ENCODE assay signal across 16 cellular contexts in the genomic region with DNA sequence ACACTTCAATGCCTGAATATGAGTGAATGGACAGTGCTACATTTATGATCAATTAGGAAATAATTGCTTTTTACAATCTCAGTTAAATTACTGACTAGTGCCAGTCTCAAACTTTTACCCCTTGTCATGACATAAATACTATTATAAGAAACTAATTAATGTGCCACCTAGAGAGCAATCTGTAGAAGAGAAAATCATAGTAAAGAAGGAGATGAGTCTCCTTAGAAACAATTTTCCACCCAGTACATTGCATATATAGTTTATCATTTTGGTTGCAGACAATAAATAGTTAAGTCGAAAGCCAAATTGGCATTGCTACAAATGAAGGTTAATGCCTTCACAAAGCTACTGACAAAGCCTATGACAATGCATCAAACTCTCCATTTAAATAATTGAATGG.
A peak's percentile ranks its signal among the peaks of the same experiment; 100 is the strongest.
DNase-seq lines count a peak whose midpoint lies in the region; ATAC-seq and TF ChIP-seq lines count a peak whose summit lies in the region.
"Had no signal": no experiment of that assay in that cellular context is flagged by ENCODE, and none has a peak within 500 bp of the region (broad histone marks: within the 10 kb centered on the region; RNA-seq: fewer than 3 reads in every experiment).

No MANE protein-coding gene starts in this region.

- no peak for TF ChIP-seq RAD21 in SK-N-SH (IDR thresholded peaks at IDR 0.05; ENCODE audit: low read length)

- no peak overlapping the region for H3K27ac ChIP-seq in SK-N-SH (ENCODE audit: low read depth in 2 of 2, low read length in 1 of 2)
- H3K27ac ChIP-seq: KMS-11 had no signal

- 19% methylated on average over 1 of the region's 1 CpG for WGBS in SK-N-SH (ENCODE audit: low lambda C conversion rate)

- H3K36me3 ChIP-seq in SK-N-SH (replicated peaks in 1 of 2; ENCODE audit: control insufficient read depth in 1 of 2, insufficient read depth in 2 of 2, low read length in 1 of 2) = no peaks in the 10 kb centered on the region

- in situ Hi-C loops in SK-MEL-5 (cut with HindIII; ENCODE audit: low pct_unique_long_range_greater_than_20kb, low sequenced_read_pairs) = no loop called here

- no peaks in the 10 kb centered on the region for H3K36me3 Mint-ChIP-seq in activated CD4-positive, alpha-beta memory T cell treated with anti-CD3 and anti-CD28 coated beads for 36 hours

- H2AFZ ChIP-seq in SK-N-SH (ENCODE audit: low read depth) = no peak overlapping the region

- H3K9me3 ChIP-seq in SK-N-SH = no peaks in the 10 kb centered on the region

- H4K20me1 ChIP-seq in SK-N-SH (ENCODE audit: insufficient read depth) = no peaks in the 10 kb centered on the region

- DNase-seq in SK-N-SH (no peak), SK-MEL-5 (ENCODE audit: low read depth, low spot score) (peak; percentile 54), fibroblast of pulmonary artery (ENCODE audit: low read depth) (no peak), NCI-H1694 treated with DMSO at 0.1 percent for 48 hours (lab: John Stamatoyannopoulos, UW) (no peak), NCI-H2029 treated with DMSO at 0.1 percent for 48 hours (lab: John Stamatoyannopoulos, UW) (no peak)
- no peak for DNase-seq in activated CD4-positive, alpha-beta memory T cell treated with anti-CD3 and anti-CD28 coated beads for 36 hours
- no peak for DNase-seq in stimulated activated CD8-positive, alpha-beta memory T cell treated with anti-CD3 and anti-CD28 coated beads, Interleukin-4, amount 100 ng/mL, for 48 hours
- DNase-seq: AML-193; CD4-positive, alpha-beta T cell; GF-D8; NCI-H2029; NCI-H510A treated with DMSO at 0.1 percent for 48 hours; RPMI8226 had no signal

- CTCF ChIA-PET in SK-N-SH (lab: Yijun Ruan, JAX) = interaction anchor here (0.7 to 3.5 kb wide), 8 partner anchors 11 to 236 kb away, joined by 3 to 14 read pairs (median 4); no protein-coding TSS in a partner anchor
- CTCF ChIA-PET in activated CD4-positive, alpha-beta memory T cell treated with anti-CD3 and anti-CD28 coated beads for 36 hours (lab: Charles Lee) = no interaction called here

- no peaks in the 10 kb centered on the region for H3K9me2 ChIP-seq in SK-N-SH

- H3K27me3 Mint-ChIP-seq in activated CD4-positive, alpha-beta memory T cell treated with anti-CD3 and anti-CD28 coated beads for 36 hours = no peaks in the 10 kb centered on the region
- H3K27me3 Mint-ChIP-seq: CD4-positive, alpha-beta T cell had no signal

- H3K9ac ChIP-seq in SK-N-SH = no peak overlapping the region
- H3K9ac ChIP-seq: KMS-11 had no signal

- no peak overlapping the region for H3K4me3 Mint-ChIP-seq in activated CD4-positive, alpha-beta memory T cell treated with anti-CD3 and anti-CD28 coated beads for 36 hours
- H3K4me3 Mint-ChIP-seq: CD4-positive, alpha-beta T cell had no signal

- no peaks in the 10 kb centered on the region for H3K27me3 ChIP-seq in SK-N-SH (ENCODE audit: insufficient read depth)

- no peak for ATAC-seq in SK-N-SH treated with all-trans-retinoic acid at 6 μM for 48 hours
- ATAC-seq: HepG2 had no signal

- no peaks in the 10 kb centered on the region for H3K4me1 Mint-ChIP-seq in activated CD4-positive, alpha-beta memory T cell treated with anti-CD3 and anti-CD28 coated beads for 36 hours (ENCODE audit: low read depth)

- no peak overlapping the region for H3K4me2 ChIP-seq in SK-N-SH
- H3K4me2 ChIP-seq: KMS-11 had no signal

- H3K4me3 ChIP-seq in SK-N-SH (ENCODE audit: low read depth in 2 of 2, low read length in 1 of 2) (no peak overlapping the region), fibroblast of pulmonary artery (replicated peaks; ENCODE audit: low read depth, low read length) (no peak overlapping the region)

- POLR2A ChIA-PET in SK-N-SH (lab: Yijun Ruan, JAX) = no interaction called here
- POLR2A ChIA-PET in activated CD4-positive, alpha-beta memory T cell treated with anti-CD3 and anti-CD28 coated beads for 36 hours (lab: Charles Lee) = no interaction called here

- no peaks in the 10 kb centered on the region for H3K79me2 ChIP-seq in SK-N-SH (ENCODE audit: insufficient read depth)

- H3K27ac Mint-ChIP-seq in activated CD4-positive, alpha-beta memory T cell treated with anti-CD3 and anti-CD28 coated beads for 36 hours = no peak overlapping the region
- H3K27ac Mint-ChIP-seq: CD4-positive, alpha-beta T cell had no signal

- no peaks in the 10 kb centered on the region for H3F3A ChIP-seq in SK-N-SH (replicated peaks; ENCODE audit: insufficient read depth)

- peak; percentile 51 for TF ChIP-seq CTCF in SK-N-SH (IDR thresholded peaks at IDR 0.05)
- TF ChIP-seq CTCF in fibroblast of pulmonary artery (IDR thresholded peaks at IDR 0.05; ENCODE audit: low read length, missing control alignments) = peak; percentile 19

- intact Hi-C loops in activated CD4-positive, alpha-beta memory T cell treated with anti-CD3 and anti-CD28 coated beads for 36 hours (cut with micrococcal nuclease) = no loop called here

- H3K4me1 ChIP-seq in SK-N-SH (ENCODE audit: control insufficient read depth in 1 of 2, insufficient read depth in 2 of 2, low read depth in 1 of 2, low read length in 1 of 2) = no peaks in the 10 kb centered on the region

- TF ChIP-seq EP300 in SK-N-SH (IDR thresholded peaks at IDR 0.05; ENCODE audit: borderline replicate concordance in 1 of 2, low read depth in 1 of 2, low read length in 1 of 2) = no peak

- no peaks in the 10 kb centered on the region for H3K9me3 Mint-ChIP-seq in activated CD4-positive, alpha-beta memory T cell treated with anti-CD3 and anti-CD28 coated beads for 36 hours

TF ChIP-seq in SK-N-SH, 30 proteins besides CTCF, POLR2A, EP300 and RAD21 (continues in another document):
- TF ChIP-seq USF2 (IDR thresholded peaks at IDR 0.05; ENCODE audit: borderline replicate concordance, low read depth, low read length) = no peak
- no peak for TF ChIP-seq NRF1 (IDR thresholded peaks at IDR 0.05; ENCODE audit: low read depth, low read length)
- no peak for TF ChIP-seq SMC3 (IDR thresholded peaks at IDR 0.05; ENCODE audit: low read depth, low read length)
- TF ChIP-seq CHD2 (IDR thresholded peaks at IDR 0.05; ENCODE audit: low read length, partially characterized antibody) = no peak
- TF ChIP-seq FOSL2 (IDR thresholded peaks at IDR 0.05; ENCODE audit: borderline replicate concordance, low read depth) = no peak
- TF ChIP-seq POLR2AphosphoS5 (IDR thresholded peaks at IDR 0.05; ENCODE audit: low read depth, low read length) = no peak
- TF ChIP-seq YY1 (IDR thresholded peaks at IDR 0.05; ENCODE audit: low read depth) = no peak
- no peak for TF ChIP-seq GATA2 (CRISPR knock-in tag; IDR thresholded peaks at IDR 0.05)
- no peak for TF ChIP-seq EZH2phosphoT487 (IDR thresholded peaks at IDR 0.05; ENCODE audit: borderline replicate concordance, low read depth)

TF ChIP-seq in SK-N-SH treated with all-trans-retinoic acid at 6 μM for 48 hours, 23 proteins besides CTCF, POLR2A, EP300 and RAD21:
- TF ChIP-seq ZFP30 (CRISPR knock-in tag; IDR thresholded peaks at IDR 0.05) (no peak), SNAI2 (CRISPR knock-in tag; IDR thresholded peaks at IDR 0.05) (no peak), ZFP3 (CRISPR knock-in tag; IDR thresholded peaks at IDR 0.05) (no peak), ESRRG (CRISPR knock-in tag; IDR thresholded peaks at IDR 0.05) (no peak), TOX (CRISPR knock-in tag; IDR thresholded peaks at IDR 0.05; ENCODE audit: borderline replicate concordance) (no peak), CREB5 (CRISPR knock-in tag; IDR thresholded peaks at IDR 0.05; ENCODE audit: low read depth) (no peak), GLIS3 (CRISPR knock-in tag; IDR thresholded peaks at IDR 0.05) (no peak), TCF4 (CRISPR knock-in tag; IDR thresholded peaks at IDR 0.05; ENCODE audit: borderline replicate concordance) (no peak)
TF ChIP-seq in SK-N-SH treated with all-trans-retinoic acid at 6 μM for 48 hours: peak in this region for 0.
